ENCODE assay signal across 15 cellular contexts in genomic region chr12:40566246-40566645, GRCh38.
"Had no signal": no experiment of that assay in that cellular context is flagged by ENCODE, and none has a peak within 500 bp of the region (broad histone marks: within the 10 kb centered on the region; RNA-seq: fewer than 3 reads in every experiment).

No MANE protein-coding gene starts in this region.

- H3K4me1 Mint-ChIP-seq: activated CD4-positive, alpha-beta memory T cell treated with anti-CD3 and anti-CD28 coated beads, Interleukin-2, amount 10 ng/mL, durations not matched to agents 7 days and 5 days; activated CD4-positive, alpha-beta T cell treated with anti-CD3 and anti-CD28 coated beads for 36 hours; activated naive CD4-positive, alpha-beta T cell treated with anti-CD3 and anti-CD28 coated beads, Interleukin-2, amount 50 U/mL, for 24 hours; neural progenitor cell; stimulated activated effector memory CD8-positive, alpha-beta T cell treated with anti-CD3 and anti-CD28 coated beads, Interleukin-12 subunit alpha, Interleukin-12 subunit beta, amount 100 ng/mL, for 72 hours had no signal

- H3K4me3 Mint-ChIP-seq: activated CD4-positive, alpha-beta memory T cell treated with anti-CD3 and anti-CD28 coated beads, Interleukin-2, amount 10 ng/mL, durations not matched to agents 7 days and 5 days; activated CD4-positive, alpha-beta T cell treated with anti-CD3 and anti-CD28 coated beads for 36 hours; activated naive CD4-positive, alpha-beta T cell treated with anti-CD3 and anti-CD28 coated beads, Interleukin-2, amount 50 U/mL, for 24 hours; neural progenitor cell; stimulated activated effector memory CD8-positive, alpha-beta T cell treated with anti-CD3 and anti-CD28 coated beads, Interleukin-12 subunit alpha, Interleukin-12 subunit beta, amount 100 ng/mL, for 72 hours had no signal

- H3K4me2 ChIP-seq: neural progenitor cell had no signal

- DNase-seq: activated CD4-positive, alpha-beta memory T cell treated with anti-CD3 and anti-CD28 coated beads, Interleukin-2, amount 10 ng/mL, durations not matched to agents 7 days and 5 days; activated CD4-positive, alpha-beta T cell treated with anti-CD3 and anti-CD28 coated beads for 36 hours; activated CD8-positive, alpha-beta memory T cell treated with anti-CD3 and anti-CD28 coated beads, Interleukin-2, amount 50 U/mL, for 4 hours; activated effector memory CD4-positive, alpha-beta T cell treated with anti-CD3 and anti-CD28 coated beads, Interleukin-2, amount 50 U/mL, for 16 hours; activated T-cell treated with anti-CD3 and anti-CD28 coated beads, Interleukin-2, amount 50 U/mL, for 48 hours; adrenal gland; islet precursor cell; stimulated activated CD4-positive, alpha-beta T cell treated with anti-CD3 and anti-CD28 coated beads, Interleukin-12 subunit alpha, Interleukin-12 subunit beta, amount 100 ng/mL, for 4 hours; tibial artery had no signal

- H3K27me3 Mint-ChIP-seq: activated CD4-positive, alpha-beta memory T cell treated with anti-CD3 and anti-CD28 coated beads, Interleukin-2, amount 10 ng/mL, durations not matched to agents 7 days and 5 days; activated CD4-positive, alpha-beta T cell treated with anti-CD3 and anti-CD28 coated beads for 36 hours; activated naive CD4-positive, alpha-beta T cell treated with anti-CD3 and anti-CD28 coated beads, Interleukin-2, amount 50 U/mL, for 24 hours had no signal

- H3K36me3 Mint-ChIP-seq: activated naive CD4-positive, alpha-beta T cell treated with anti-CD3 and anti-CD28 coated beads, Interleukin-2, amount 50 U/mL, for 24 hours; neural progenitor cell; stimulated activated effector memory CD8-positive, alpha-beta T cell treated with anti-CD3 and anti-CD28 coated beads, Interleukin-12 subunit alpha, Interleukin-12 subunit beta, amount 100 ng/mL, for 72 hours had no signal

- H3K36me3 ChIP-seq: adrenal gland, gastroesophageal sphincter, neural progenitor cell, tibial artery, vagina had no signal

- H2AFZ ChIP-seq: neural progenitor cell had no signal

- H3K9me3 ChIP-seq: gastroesophageal sphincter, tibial artery, vagina had no signal

- H3K9ac ChIP-seq: neural progenitor cell had no signal

- H3K27ac Mint-ChIP-seq: activated CD4-positive, alpha-beta memory T cell treated with anti-CD3 and anti-CD28 coated beads, Interleukin-2, amount 10 ng/mL, durations not matched to agents 7 days and 5 days; activated CD4-positive, alpha-beta T cell treated with anti-CD3 and anti-CD28 coated beads for 36 hours; activated naive CD4-positive, alpha-beta T cell treated with anti-CD3 and anti-CD28 coated beads, Interleukin-2, amount 50 U/mL, for 24 hours; neural progenitor cell; stimulated activated effector memory CD8-positive, alpha-beta T cell treated with anti-CD3 and anti-CD28 coated beads, Interleukin-12 subunit alpha, Interleukin-12 subunit beta, amount 100 ng/mL, for 72 hours had no signal

- H3K27me3 ChIP-seq: adrenal gland, gastroesophageal sphincter, neural progenitor cell, tibial artery, vagina had no signal

- H3K27ac ChIP-seq: adrenal gland, gastroesophageal sphincter, neural progenitor cell, tibial artery, vagina had no signal

- H3K4me1 ChIP-seq: gastroesophageal sphincter, neural progenitor cell, vagina had no signal

- H3K4me3 ChIP-seq: adrenal gland, gastroesophageal sphincter, neural progenitor cell, tibial artery, vagina had no signal

- H3K9me3 Mint-ChIP-seq: neural progenitor cell had no signal

- ATAC-seq: activated CD4-positive, alpha-beta T cell treated with anti-CD3 and anti-CD28 coated beads for 36 hours; gastroesophageal sphincter; left lobe of liver; stimulated activated effector memory CD8-positive, alpha-beta T cell treated with anti-CD3 and anti-CD28 coated beads, Interleukin-12 subunit alpha, Interleukin-12 subunit beta, amount 100 ng/mL, for 72 hours had no signal
